Comparison of ENCODE assay signal across 10 cellular contexts in genomic region chr9:121707477-121708424, GRCh38. TPM values are rescaled to one million over a fixed set of nuclear protein-coding genes. Genes with fewer than 3 reads are reported as not detected.
DNase-seq lines count a peak whose midpoint lies in the region; ATAC-seq and TF ChIP-seq lines count a peak whose summit lies in the region.
"Had no signal": no experiment of that assay in that cellular context is flagged by ENCODE, and none has a peak within 500 bp of the region (broad histone marks: within the 10 kb centered on the region; RNA-seq: fewer than 3 reads in every experiment).

No MANE protein-coding gene starts in this region.

- peaks cover 36% of the 10 kb centered on the region for H3K79me2 ChIP-seq in mesendoderm (ENCODE audit: control insufficient read depth, insufficient read depth, low read length)

- H3K9ac ChIP-seq in mesendoderm (ENCODE audit: low read length), result no peak overlapping the region

- no peak overlapping the region for H4K5ac ChIP-seq in mesendoderm (ENCODE audit: low read length)

- WGBS in mesendoderm (ENCODE audit: extremely low coverage, insufficient coverage, low lambda C conversion rate), result no CpG with 5 or more reads among the region's 7 CpGs

- H2BK120ac ChIP-seq in mesendoderm (ENCODE audit: low read depth, low read length), result no peak overlapping the region

- peak; percentile 72 for DNase-seq in GM13976 (ENCODE audit: low spot score)
- peak; percentile 4 for DNase-seq in activated naive CD8-positive, alpha-beta T cell treated with anti-CD3 and anti-CD28 coated beads for 36 hours
- no peak for DNase-seq in putamen (ENCODE audit: low spot score)
- no peak for DNase-seq in HCEC 1CT
- DNase-seq in mesendoderm, result no peak
- DNase-seq in NCI-H69 (lab: John Stamatoyannopoulos, UW), result no peak
- DNase-seq: NCI-H2029 had no signal

- H2BK5ac ChIP-seq in mesendoderm (ENCODE audit: low read length), result no peak overlapping the region

- H3K56ac ChIP-seq in mesendoderm (ENCODE audit: low read length), result no peak overlapping the region

- H3K79me1 ChIP-seq in mesendoderm (ENCODE audit: low read length), result peaks cover 56% of the 10 kb centered on the region

- H3K4me1 Mint-ChIP-seq in activated naive CD8-positive, alpha-beta T cell treated with anti-CD3 and anti-CD28 coated beads for 36 hours, result peaks cover 5% of the 10 kb centered on the region

- no peak overlapping the region for H3K4ac ChIP-seq in mesendoderm (ENCODE audit: low read depth, low read length)

- H3K27ac ChIP-seq in mesendoderm (ENCODE audit: low read depth, low read length), result no peak overlapping the region

- no peak overlapping the region for H4K8ac ChIP-seq in mesendoderm (ENCODE audit: low read depth, low read length)

- no peak overlapping the region for H3K27ac Mint-ChIP-seq in activated naive CD8-positive, alpha-beta T cell treated with anti-CD3 and anti-CD28 coated beads for 36 hours

- no peaks in the 10 kb centered on the region for H3K9me3 Mint-ChIP-seq in activated naive CD8-positive, alpha-beta T cell treated with anti-CD3 and anti-CD28 coated beads for 36 hours
- H3K9me3 Mint-ChIP-seq: neural crest cell had no signal

- peaks cover 5% of the 10 kb centered on the region for H3K27me3 Mint-ChIP-seq in activated naive CD8-positive, alpha-beta T cell treated with anti-CD3 and anti-CD28 coated beads for 36 hours

- ATAC-seq in GM19463 (IDR thresholded peaks at IDR 0.05; ENCODE audit: unreplicated experiment) (peak; percentile 97), HG03103 (IDR thresholded peaks at IDR 0.05; ENCODE audit: low read depth, unreplicated experiment) (peak; percentile 97)

- peaks cover 6% of the 10 kb centered on the region for H3K36me3 ChIP-seq in mesendoderm (ENCODE audit: control insufficient read depth, insufficient read depth, low read length)

- H2AK5ac ChIP-seq in mesendoderm (ENCODE audit: low read length), result no peak overlapping the region

- TF ChIP-seq CTCF in GM13976 (IDR thresholded peaks at IDR 0.05; ENCODE audit: borderline replicate concordance, control extremely low read depth, extremely low read depth, insufficient read depth, missing control alignments), result no peak

- H3K27me3 ChIP-seq in mesendoderm (ENCODE audit: insufficient read depth, low read length, poor library complexity), result no peaks in the 10 kb centered on the region

- H3K4me1 ChIP-seq in mesendoderm (ENCODE audit: control insufficient read depth, low read depth, low read length), result no peaks in the 10 kb centered on the region

- no peak overlapping the region for H3K23ac ChIP-seq in mesendoderm (ENCODE audit: low read length)

- H3K36me3 Mint-ChIP-seq in activated naive CD8-positive, alpha-beta T cell treated with anti-CD3 and anti-CD28 coated beads for 36 hours, result no peaks in the 10 kb centered on the region

- no peak overlapping the region for H3K18ac ChIP-seq in mesendoderm (ENCODE audit: low read length)

- H3K4me3 ChIP-seq in mesendoderm (ENCODE audit: low read length), result no peak overlapping the region

- in situ Hi-C loops in GM13976 (cut with MboI; ENCODE audit: low sequenced_read_pairs, unreplicated experiment), result no loop called here

- H2BK15ac ChIP-seq in mesendoderm (replicated peaks; ENCODE audit: low read depth), result no peak overlapping the region

- no peak overlapping the region for H3K4me2 ChIP-seq in mesendoderm (ENCODE audit: low read length)

- H3K4me3 Mint-ChIP-seq in activated naive CD8-positive, alpha-beta T cell treated with anti-CD3 and anti-CD28 coated beads for 36 hours, result no peak overlapping the region
- H3K4me3 Mint-ChIP-seq: neural crest cell had no signal

RNA-seq across cellular contexts. Expression of gene DAB2IP, which starts 56.3 kb away (rescaled TPM):
- under 1 TPM; 0.18 to 0.33 TPM for total RNA-seq in activated naive CD8-positive, alpha-beta T cell treated with anti-CD3 and anti-CD28 coated beads for 36 hours
- polyA plus RNA-seq in mesendoderm (2013, experiment 1 of 2), result 21.8 TPM
- polyA plus RNA-seq in mesendoderm (2013, experiment 2 of 2), result 21.4 TPM

Comparison
In these comparisons a context has a peak if more than half of its experiments do, and no peak if none do; other contexts are left out.
1. DNase-seq: peak in GM13976 (single experiment) and activated naive CD8-positive, alpha-beta T cell treated with anti-CD3 and anti-CD28 coated beads for 36 hours (single experiment); none in putamen (single experiment), HCEC 1CT (single experiment), mesendoderm (single experiment) and NCI-H69 (single experiment).